ENCODE assay signal across 15 cellular contexts in the genomic region with DNA sequence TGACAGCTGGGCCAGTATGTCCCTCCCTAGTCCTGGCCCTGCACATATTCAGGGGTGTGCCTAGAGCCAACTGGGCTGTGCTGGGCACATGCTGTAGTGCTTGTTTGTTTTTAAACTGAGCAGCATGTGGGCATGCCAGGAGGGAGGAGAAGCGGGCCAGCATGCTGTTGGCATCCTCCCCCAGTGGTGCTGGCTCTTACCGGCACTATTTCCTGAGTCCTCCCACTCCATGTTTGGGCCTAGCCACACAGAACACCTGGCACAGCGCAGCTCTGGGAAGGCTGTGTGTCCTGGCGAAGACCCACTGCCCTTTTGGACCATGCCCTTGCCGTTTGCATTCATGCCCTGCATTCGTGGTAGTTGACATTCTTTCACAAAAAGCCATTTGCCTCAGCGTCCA. TPM values are rescaled to one million over a fixed set of nuclear protein-coding genes. Genes with fewer than 3 reads are reported as not detected.
DNase-seq lines count a peak whose midpoint lies in the region; ATAC-seq and TF ChIP-seq lines count a peak whose summit lies in the region.
"Had no signal": no experiment of that assay in that cellular context is flagged by ENCODE, and none has a peak within 500 bp of the region (broad histone marks: within the 10 kb centered on the region; RNA-seq: fewer than 3 reads in every experiment).

No MANE protein-coding gene starts in this region.

- H3K27ac ChIP-seq in dorsolateral prefrontal cortex (peak overlapping the region in 7 of 59 donors; percentile 16 to 82 (median 22)), liver (ENCODE audit: low read depth in 1 of 2, low read length in 2 of 2) (peak overlapping the region; percentile 92), tibial artery (no peak overlapping the region)
- H3K27ac ChIP-seq: gastroesophageal sphincter, suprapubic skin had no signal

- TF ChIP-seq CTCF in dorsolateral prefrontal cortex (IDR thresholded peaks at IDR 0.05 in 54 of 56, conservative IDR thresholded peaks at IDR 0.05 in 2 of 56; ENCODE audit: low read depth in 1 of 56, partially characterized antibody in 56 of 56) (no peak), liver (IDR thresholded peaks at IDR 0.05; ENCODE audit: low read depth, low read length, missing input control) (no peak), tibial artery (IDR thresholded peaks at IDR 0.05) (no peak)

- peaks cover 55% of the 10 kb centered on the region for H3K4me1 Mint-ChIP-seq in activated CD4-positive, alpha-beta memory T cell treated with anti-CD3 and anti-CD28 coated beads, Interleukin-2, amount 10 ng/mL, durations not matched to agents 7 days and 5 days
- H3K4me1 Mint-ChIP-seq: nephron had no signal

- TF ChIP-seq RAD21 in liver (IDR thresholded peaks at IDR 0.05): peak in 1 of 2 donors; percentile 47

- H3K36me3 Mint-ChIP-seq in activated CD4-positive, alpha-beta memory T cell treated with anti-CD3 and anti-CD28 coated beads, Interleukin-2, amount 10 ng/mL, durations not matched to agents 7 days and 5 days (ENCODE audit: low read depth): peaks cover 90% of the 10 kb centered on the region

- H3K27me3 ChIP-seq in dorsolateral prefrontal cortex (no peaks in the 10 kb centered on the region), liver (ENCODE audit: control insufficient read depth in 4 of 4, insufficient read depth in 4 of 4, low read length in 3 of 4) (no peaks in the 10 kb centered on the region), tibial artery (no peaks in the 10 kb centered on the region)
- H3K27me3 ChIP-seq: gastroesophageal sphincter, suprapubic skin had no signal

- DNase-seq in dorsolateral prefrontal cortex (peak in 7 of 10 donors; percentile 36 to 91 (median 68)), tibial artery (peak; percentile 46 to 78)
- DNase-seq in activated CD4-positive, alpha-beta memory T cell treated with anti-CD3 and anti-CD28 coated beads, Interleukin-2, amount 10 ng/mL, durations not matched to agents 7 days and 5 days: no peak
- DNase-seq: activated CD4-positive, alpha-beta T cell treated with anti-CD3 and anti-CD28 coated beads for 1 hour; NCI-H1417; NCI-H510A; T-helper 1 cell had no signal

- peaks cover 22 to 59% (median 41%) of the 10 kb centered on the region in 4 donors for H3K36me3 ChIP-seq in liver (ENCODE audit: control insufficient read depth in 4 of 4, insufficient read depth in 3 of 4, low read depth in 1 of 4, low read length in 3 of 4)
- peaks cover 88 to 100% (median 98%) of the 10 kb centered on the region in 3 donors for H3K36me3 ChIP-seq in tibial artery

- CTCF ChIA-PET in activated CD4-positive, alpha-beta memory T cell treated with anti-CD3 and anti-CD28 coated beads, Interleukin-2, amount 10 ng/mL, durations not matched to agents 7 days and 5 days (lab: Charles Lee): no interaction called here

- peaks cover 3% of the 10 kb centered on the region for H3K9me3 Mint-ChIP-seq in activated CD4-positive, alpha-beta memory T cell treated with anti-CD3 and anti-CD28 coated beads, Interleukin-2, amount 10 ng/mL, durations not matched to agents 7 days and 5 days

- H3K27ac Mint-ChIP-seq in activated CD4-positive, alpha-beta memory T cell treated with anti-CD3 and anti-CD28 coated beads, Interleukin-2, amount 10 ng/mL, durations not matched to agents 7 days and 5 days: no peak overlapping the region
- H3K27ac Mint-ChIP-seq: nephron had no signal

- H3K4me3 ChIP-seq in dorsolateral prefrontal cortex (no peak overlapping the region), liver (ENCODE audit: low read depth in 1 of 3, low read length in 3 of 3) (no peak overlapping the region), tibial artery (no peak overlapping the region)
- H3K4me3 ChIP-seq: gastroesophageal sphincter, suprapubic skin had no signal

- no peak overlapping the region for H3K4me3 Mint-ChIP-seq in activated CD4-positive, alpha-beta memory T cell treated with anti-CD3 and anti-CD28 coated beads, Interleukin-2, amount 10 ng/mL, durations not matched to agents 7 days and 5 days
- H3K4me3 Mint-ChIP-seq: activated T-helper 1 cell treated with anti-CD3 and anti-CD28 coated beads, Interleukin-12 subunit alpha, Interleukin-12 subunit beta, Interleukin-2, Interleukin-4 antibody, amounts not matched to agents 30 ng/mL and 10 ng/mL and 1 ng/mL, durations not matched to agents 14 hours and 24 hours and 36 hours; nephron had no signal

- POLR2A ChIA-PET in activated CD4-positive, alpha-beta memory T cell treated with anti-CD3 and anti-CD28 coated beads, Interleukin-2, amount 10 ng/mL, durations not matched to agents 7 days and 5 days (lab: Charles Lee): interaction anchor here (1.3 kb wide), 1 partner anchor 12 kb away, joined by 3 read pairs; no protein-coding TSS in a partner anchor

- peaks cover 12 to 30% (median 20%) of the 10 kb centered on the region in 4 donors for H3K4me1 ChIP-seq in liver (ENCODE audit: control insufficient read depth in 4 of 4, insufficient read depth in 4 of 4, low read length in 3 of 4)
- peaks cover 0 to 5% (median 0%) of the 10 kb centered on the region in 4 donors for H3K4me1 ChIP-seq in tibial artery
- H3K4me1 ChIP-seq: gastroesophageal sphincter, suprapubic skin had no signal

- ATAC-seq in HG02885 (IDR thresholded peaks at IDR 0.05; ENCODE audit: poor library complexity, unreplicated experiment): no peak
- ATAC-seq: gastroesophageal sphincter had no signal

- no peak overlapping the region for H3K9ac ChIP-seq in liver (ENCODE audit: low read depth in 1 of 2, low read length in 2 of 2)

- WGBS in liver: 44% methylated on average over 7 of the region's 7 CpGs

- H3K9me3 ChIP-seq in liver (ENCODE audit: control insufficient read depth in 4 of 4, low read length in 3 of 4): no peaks in the 10 kb centered on the region
- peaks cover 0 to 7% (median 3%) of the 10 kb centered on the region in 3 donors for H3K9me3 ChIP-seq in tibial artery
- H3K9me3 ChIP-seq: gastroesophageal sphincter had no signal

- intact Hi-C loops in dorsolateral prefrontal cortex (cut with DNase I): no loop called here
- intact Hi-C loops in tibial artery (cut with DNase I; ENCODE audit: low total_unique reads): no loop called here

- H3K27me3 Mint-ChIP-seq in activated CD4-positive, alpha-beta memory T cell treated with anti-CD3 and anti-CD28 coated beads, Interleukin-2, amount 10 ng/mL, durations not matched to agents 7 days and 5 days: no peaks in the 10 kb centered on the region

TF ChIP-seq in liver, 16 proteins besides CTCF, POLR2A, EP300 and RAD21 (continues in another document):
- no peak for TF ChIP-seq ATF3 (IDR thresholded peaks at IDR 0.05)
- TF ChIP-seq HNF4G (IDR thresholded peaks at IDR 0.05): peak; percentile 98
- peak; percentile 79 for TF ChIP-seq FOXA1 (IDR thresholded peaks at IDR 0.05)
- peak; percentile 99 for TF ChIP-seq MAX (IDR thresholded peaks at IDR 0.05)
- peak; percentile 97 to 99 for TF ChIP-seq RXRA (IDR thresholded peaks at IDR 0.05)
- peak; percentile 85 for TF ChIP-seq FOXA2 (IDR thresholded peaks at IDR 0.05)
- peak in 1 of 2 donors; percentile 76 for TF ChIP-seq EGR1 (IDR thresholded peaks at IDR 0.05; ENCODE audit: low read depth in 2 of 2)
- TF ChIP-seq JUND (IDR thresholded peaks at IDR 0.05): peak in 1 of 2 donors; percentile 75
- peak; percentile 99 to 100 for TF ChIP-seq HNF4A (conservative IDR thresholded peaks at IDR 0.05)
- TF ChIP-seq YY1 (IDR thresholded peaks at IDR 0.05): peak; percentile 88
- TF ChIP-seq SP1 (IDR thresholded peaks at IDR 0.05): peak; percentile 99
- peak in 1 of 2 donors; percentile 68 for TF ChIP-seq GABPA (IDR thresholded peaks at IDR 0.05 in 1 of 2, conservative IDR thresholded peaks at IDR 0.05 in 1 of 2)

RNA-seq across cellular contexts. Expression of gene DGCR8, which starts 13.4 kb away (rescaled TPM):
- total RNA-seq in dorsolateral prefrontal cortex: 10 to 100 TPM; 27.2 to 57.7 (median 37.4) TPM
- 10 to 100 TPM; 22.6 to 27.1 TPM for total RNA-seq in liver
- 1 to 10 TPM; 7.9 to 9.0 TPM for polyA plus RNA-seq in liver
- total RNA-seq in activated CD4-positive, alpha-beta memory T cell treated with anti-CD3 and anti-CD28 coated beads, Interleukin-2, amount 10 ng/mL, durations not matched to agents 7 days and 5 days: 10 to 100 TPM; 40.4 to 41.1 TPM

RNA-seq across cellular contexts. Expression of gene RANBP1, which starts 22.5 kb away (rescaled TPM):
- total RNA-seq in dorsolateral prefrontal cortex (100 to 1,000 TPM in 20 of 120 experiments, 10 to 100 TPM in 100; 46.3 to 128 (median 87.9) TPM), liver (100 to 1,000 TPM in 1 of 2 donors, 10 to 100 TPM in 1; 77.4 to 102 TPM)
- 10 to 100 TPM; 62.3 to 98.1 TPM for polyA plus RNA-seq in liver
- total RNA-seq in activated CD4-positive, alpha-beta memory T cell treated with anti-CD3 and anti-CD28 coated beads, Interleukin-2, amount 10 ng/mL, durations not matched to agents 7 days and 5 days: 100 to 1,000 TPM; 176 to 181 TPM

RNA-seq across cellular contexts. Expression of gene TRMT2A, which starts 23.6 kb away (rescaled TPM):
- total RNA-seq in dorsolateral prefrontal cortex (10 to 100 TPM; 33.1 to 73.3 (median 50.4) TPM), liver (10 to 100 TPM; 26.2 to 32.9 TPM)
- 10 to 100 TPM; 19.9 to 24.1 TPM for polyA plus RNA-seq in liver
- 10 to 100 TPM; 71.8 to 75.2 TPM for total RNA-seq in activated CD4-positive, alpha-beta memory T cell treated with anti-CD3 and anti-CD28 coated beads, Interleukin-2, amount 10 ng/mL, durations not matched to agents 7 days and 5 days

RNA-seq across cellular contexts. Expression of gene ZDHHC8, which starts 38.2 kb away (rescaled TPM):
- total RNA-seq in dorsolateral prefrontal cortex: 100 to 1,000 TPM in 37 of 120 experiments, 10 to 100 TPM in 83; 72.3 to 140 (median 93.7) TPM
- 1 to 10 TPM; 2.9 to 7.7 TPM for total RNA-seq in liver
- polyA plus RNA-seq in liver: 10 to 100 TPM in 1 of 2 donors, 1 to 10 TPM in 1; 5.8 to 11.8 TPM
- 10 to 100 TPM; 44.2 to 48.3 TPM for total RNA-seq in activated CD4-positive, alpha-beta memory T cell treated with anti-CD3 and anti-CD28 coated beads, Interleukin-2, amount 10 ng/mL, durations not matched to agents 7 days and 5 days

RNA-seq across cellular contexts. Expression of gene CCDC188, which starts 57.4 kb away (rescaled TPM):
- total RNA-seq in dorsolateral prefrontal cortex (1 to 10 TPM in 57 of 120 experiments, under 1 TPM in 51, not detected in 12; 0.26 to 4.4 (median 1.0) TPM), liver (not detected)
- polyA plus RNA-seq in liver: not detected
- under 1 TPM; 0.33 to 0.76 TPM for total RNA-seq in activated CD4-positive, alpha-beta memory T cell treated with anti-CD3 and anti-CD28 coated beads, Interleukin-2, amount 10 ng/mL, durations not matched to agents 7 days and 5 days
- total RNA-seq: astrocyte, gastroesophageal sphincter had no signal
- polyA plus RNA-seq: keratinocyte had no signal

Comparison
In these comparisons a context has a peak if more than half of its experiments do, and no peak if none do; other contexts are left out.
1. H3K27ac ChIP-seq: peak in liver (2 of 2); none in tibial artery (0 of 2).